ENCODE assay signal across 17 cellular contexts in the genomic region with DNA sequence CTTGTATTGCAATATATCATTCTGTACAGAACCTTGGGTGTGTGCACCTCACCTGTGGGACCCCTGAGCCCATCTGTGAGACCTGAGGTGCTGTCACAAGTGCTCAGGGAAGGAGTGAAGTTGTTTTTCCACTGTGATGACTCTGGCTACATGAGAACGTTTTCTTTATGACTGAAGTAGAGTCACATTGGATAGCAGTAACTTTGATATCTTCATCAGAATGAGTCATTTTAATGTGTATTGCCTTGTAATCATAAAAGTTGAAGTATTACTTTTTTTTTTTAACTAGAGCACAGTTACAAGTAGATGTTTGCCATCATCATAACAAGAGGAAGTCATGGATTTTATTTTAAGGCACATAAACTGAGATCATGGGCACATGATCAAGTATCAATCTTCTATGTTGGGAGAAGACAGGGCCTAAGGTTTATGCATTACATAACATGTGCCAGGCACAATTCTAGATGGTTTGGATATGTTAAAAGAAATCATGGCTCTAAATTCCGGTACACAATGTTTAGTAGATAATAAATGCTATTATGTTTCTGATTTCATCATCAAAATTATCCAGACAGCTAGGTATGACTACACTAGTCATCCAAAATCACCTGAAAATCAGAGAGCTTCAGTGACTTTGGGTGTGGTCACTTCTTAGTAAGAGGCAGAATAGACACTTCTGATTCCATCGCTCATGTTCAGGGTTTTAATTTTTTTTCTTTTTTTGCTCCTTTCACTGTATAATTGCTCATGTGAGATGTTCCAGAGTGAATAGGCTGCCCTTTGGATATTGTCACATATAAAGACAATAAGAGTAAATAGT.
A peak's percentile ranks its signal among the peaks of the same experiment; 100 is the strongest.
DNase-seq lines count a peak whose midpoint lies in the region; ATAC-seq and TF ChIP-seq lines count a peak whose summit lies in the region.
"Had no signal": no experiment of that assay in that cellular context is flagged by ENCODE, and none has a peak within 500 bp of the region (broad histone marks: within the 10 kb centered on the region; RNA-seq: fewer than 3 reads in every experiment).

No MANE protein-coding gene starts in this region.

- H3K36me3 ChIP-seq in HCT116 (ENCODE audit: control insufficient read depth in 1 of 2, insufficient read depth in 2 of 2, low read length in 2 of 2) = no peaks in the 10 kb centered on the region
- H3K36me3 ChIP-seq in effector memory CD4-positive, alpha-beta T cell (ENCODE audit: control insufficient read depth, insufficient read depth, low read length) = no peaks in the 10 kb centered on the region
- H3K36me3 ChIP-seq: heart left ventricle, lower lobe of right lung, ovary had no signal

- no peaks in the 10 kb centered on the region for H3K9me3 Mint-ChIP-seq in T-helper 1 cell treated with Interleukin-12 subunit alpha and Interleukin-12 subunit beta and Interleukin-4 antibody, amounts not matched to agents 30 μg/mL and 1 μg/mL, for 36 hours
- H3K9me3 Mint-ChIP-seq: H9 had no signal

- no peak for TF ChIP-seq RAD21 in HCT116 (IDR thresholded peaks at IDR 0.05; ENCODE audit: low read depth)

- H3K36me3 Mint-ChIP-seq in T-helper 1 cell treated with Interleukin-12 subunit alpha and Interleukin-12 subunit beta and Interleukin-4 antibody, amounts not matched to agents 30 μg/mL and 1 μg/mL, for 36 hours (ENCODE audit: low read depth) = no peaks in the 10 kb centered on the region

- no peak overlapping the region for H3K4me3 ChIP-seq in HCT116 (replicated peaks in 1 of 2; ENCODE audit: low read depth in 1 of 2, low read length in 2 of 2)
- H3K4me3 ChIP-seq in effector memory CD4-positive, alpha-beta T cell (ENCODE audit: insufficient read depth, low read depth, low read length, poor library complexity, severe bottlenecking) = no peak overlapping the region
- H3K4me3 ChIP-seq: heart left ventricle, lower lobe of right lung, ovary had no signal

- TF ChIP-seq CTCF in HCT116 (IDR thresholded peaks at IDR 0.05 in 2 of 3, conservative IDR thresholded peaks at IDR 0.05 in 1 of 3; ENCODE audit: borderline replicate concordance in 1 of 3, insufficient read depth in 1 of 3, low read depth in 2 of 3, low read length in 2 of 3) = no peak

- no peaks in the 10 kb centered on the region for H4K20me1 ChIP-seq in HCT116 (ENCODE audit: insufficient read depth)

- POLR2A ChIA-PET in HCT116 (lab: Charles Lee) = interaction anchor here (0.8 kb wide), 1 partner anchor 9 kb away, joined by 3 read pairs; no protein-coding TSS in a partner anchor

- BruUV-seq in HCT116 (replicated peaks; lab: Mats Ljungman, UMichigan) = no TSS peak

- DNase-seq in HCT116 (ENCODE audit: low read depth, low spot score) (no peak), cerebellum (ENCODE audit: low spot score) (no peak), HuH-7.5 (ENCODE audit: low spot score) (no peak), KG1 (lab: John Stamatoyannopoulos, UW) (no peak)
- DNase-seq in effector memory CD4-positive, alpha-beta T cell = no peak
- peak; percentile 31 to 49 for DNase-seq in stimulated activated CD4-positive, alpha-beta T cell treated with anti-CD3 and anti-CD28 coated beads, Interleukin-2, amount 100 ng/mL, for 24 hours
- DNase-seq: amygdala, H9, heart left ventricle, lower lobe of right lung, NCI-H146, NCI-H69, ovary, SIG-M5, substantia nigra had no signal

- 0 out of 2 replicates have a peak, but pooled peaks cover 2% of the 10 kb centered on the region for H3K9me2 ChIP-seq in HCT116 (ENCODE audit: insufficient read depth)

- TF ChIP-seq POLR2A in HCT116 (IDR thresholded peaks at IDR 0.05; ENCODE audit: borderline replicate concordance, extremely low read depth, insufficient read depth, insufficient read length) = no peak

- no peaks in the 10 kb centered on the region for H3K27me3 Mint-ChIP-seq in T-helper 1 cell treated with Interleukin-12 subunit alpha and Interleukin-12 subunit beta and Interleukin-4 antibody, amounts not matched to agents 30 μg/mL and 1 μg/mL, for 36 hours (ENCODE audit: low read depth)

- no peaks in the 10 kb centered on the region for H3K9me3 ChIP-seq in HCT116 (ENCODE audit: control insufficient read depth in 1 of 2, insufficient read depth in 1 of 2, low read depth in 1 of 2, low read length in 2 of 2)
- H3K9me3 ChIP-seq in effector memory CD4-positive, alpha-beta T cell (ENCODE audit: control insufficient read depth, low read length) = no peaks in the 10 kb centered on the region
- H3K9me3 ChIP-seq: heart left ventricle, lower lobe of right lung, ovary had no signal

- H3K4me2 ChIP-seq in HCT116 (ENCODE audit: low read length) = 0 out of 2 replicates have a peak overlapping the region, but pooled peaks have one; percentile 6

- peaks cover 2 to 30% of the 10 kb centered on the region in 2 experiments; a peak in 3 of 4 replicates for H3K4me1 ChIP-seq in HCT116 (ENCODE audit: control insufficient read depth in 1 of 2, insufficient read depth in 2 of 2, low read length in 2 of 2)
- peaks cover 27% of the 10 kb centered on the region for H3K4me1 ChIP-seq in effector memory CD4-positive, alpha-beta T cell (ENCODE audit: control insufficient read depth, insufficient read depth, low read length, poor library complexity, severe bottlenecking)

- no peak overlapping the region for H3K9ac ChIP-seq in HCT116 (ENCODE audit: low read length)

- RAD21 ChIA-PET in HCT116 (lab: Charles Lee; ENCODE audit: low non-redundant PET in 1 of 2, low total read pairs in 2 of 2, uncharacterized antibody in 2 of 2, unreplicated experiment in 2 of 2) = no interaction called here

- H3K27ac Mint-ChIP-seq in T-helper 1 cell treated with Interleukin-12 subunit alpha and Interleukin-12 subunit beta and Interleukin-4 antibody, amounts not matched to agents 30 μg/mL and 1 μg/mL, for 36 hours = peak overlapping the region; percentile 27
- H3K27ac Mint-ChIP-seq: H9 had no signal

- CTCF ChIA-PET in HCT116 (lab: Charles Lee) = no interaction called here

- H3K27ac ChIP-seq in HCT116 (ENCODE audit: low read depth, low read length) = no peak overlapping the region
- peak overlapping the region; percentile 6 for H3K27ac ChIP-seq in effector memory CD4-positive, alpha-beta T cell (ENCODE audit: insufficient read depth, low read length, poor library complexity, severe bottlenecking)
- H3K27ac ChIP-seq: lower lobe of right lung, ovary had no signal

- peaks cover 38% of the 10 kb centered on the region for H3K4me1 Mint-ChIP-seq in T-helper 1 cell treated with Interleukin-12 subunit alpha and Interleukin-12 subunit beta and Interleukin-4 antibody, amounts not matched to agents 30 μg/mL and 1 μg/mL, for 36 hours (ENCODE audit: low read depth)

- H3K27me3 ChIP-seq in HCT116 (ENCODE audit: insufficient read depth, low read length) = no peaks in the 10 kb centered on the region
- H3K27me3 ChIP-seq in effector memory CD4-positive, alpha-beta T cell (replicated peaks; ENCODE audit: control insufficient read depth, insufficient read depth, low read length, poor library complexity, severe bottlenecking) = no peaks in the 10 kb centered on the region
- H3K27me3 ChIP-seq: heart left ventricle, ovary had no signal

- no peak for ATAC-seq in HCT116
- ATAC-seq: heart left ventricle, HepG2 had no signal

- no peak overlapping the region for H2AFZ ChIP-seq in HCT116 (ENCODE audit: low read depth, low read length, poor library complexity, severe bottlenecking)

- no peaks in the 10 kb centered on the region for H3K79me2 ChIP-seq in HCT116 (ENCODE audit: insufficient read depth, low read length)

- H3K4me3 Mint-ChIP-seq in T-helper 1 cell treated with Interleukin-12 subunit alpha and Interleukin-12 subunit beta and Interleukin-4 antibody, amounts not matched to agents 30 μg/mL and 1 μg/mL, for 36 hours = no peak overlapping the region
- H3K4me3 Mint-ChIP-seq: H9 had no signal

- intact Hi-C loops in HCT116 (cut with micrococcal nuclease) = no loop called here

TF ChIP-seq in HCT116, 20 proteins besides CTCF, POLR2A, EP300 and RAD21:
- no peak for TF ChIP-seq FOSL1 (IDR thresholded peaks at IDR 0.05; ENCODE audit: low read depth)
- no peak for TF ChIP-seq POLR2AphosphoS5 (IDR thresholded peaks at IDR 0.05; ENCODE audit: low read depth, low read length)
- TF ChIP-seq ZNF274 (IDR thresholded peaks at IDR 0.05; ENCODE audit: low read depth, low read length) = no peak
- TF ChIP-seq, protein P1, sequence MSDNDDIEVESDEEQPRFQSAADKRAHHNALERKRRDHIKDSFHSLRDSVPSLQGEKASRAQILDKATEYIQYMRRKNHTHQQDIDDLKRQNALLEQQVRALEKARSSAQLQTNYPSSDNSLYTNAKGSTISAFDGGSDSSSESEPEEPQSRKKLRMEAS (IDR thresholded peaks at IDR 0.05) = no peak

Comparison
In these comparisons a context has a peak if more than half of its experiments do, and no peak if none do; other contexts are left out.
1. DNase-seq: peak in stimulated activated CD4-positive, alpha-beta T cell treated with anti-CD3 and anti-CD28 coated beads, Interleukin-2, amount 100 ng/mL, for 24 hours (2 of 2); none in HCT116 (single experiment), effector memory CD4-positive, alpha-beta T cell (0 of 3), cerebellum (single experiment), HuH-7.5 (single experiment) and KG1 (single experiment).